In the genomic region with DNA sequence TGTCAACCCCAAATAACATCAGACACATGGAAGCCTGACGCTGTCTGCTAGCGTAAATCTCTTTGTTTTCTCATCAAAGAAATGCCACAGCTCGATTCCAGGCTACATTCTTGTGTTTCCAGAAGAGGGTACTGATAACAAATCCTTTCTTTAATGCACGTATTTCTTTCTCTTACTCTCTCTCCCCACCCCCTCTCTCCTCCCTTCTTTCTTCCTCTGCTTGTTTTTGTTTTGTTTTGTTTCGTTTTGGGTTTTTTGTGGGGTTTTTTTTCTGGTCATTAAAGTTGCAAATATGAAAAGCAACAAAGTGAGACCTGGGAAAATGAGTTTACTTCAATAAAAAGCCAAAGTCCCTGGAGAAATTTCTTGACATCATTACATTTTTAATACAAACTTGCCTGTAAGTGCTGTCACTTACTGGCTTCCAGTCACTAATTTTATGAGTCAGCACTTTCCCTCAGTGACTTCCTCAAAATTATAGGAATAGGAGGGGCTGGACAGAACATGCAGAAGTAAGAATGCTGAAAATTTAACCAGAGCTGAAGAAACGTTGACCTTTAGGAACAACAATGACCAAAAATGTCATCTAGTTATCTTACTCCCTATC, we compare ENCODE assay signal across 8 cellular contexts.
DNase-seq lines count a peak whose midpoint lies in the region; ATAC-seq lines count a peak whose summit lies in the region.

No MANE protein-coding gene starts in this region.

- peak in 5 of 6 experiments; percentile 7 to 59 (median 50) for DNase-seq in stimulated activated naive CD4-positive, alpha-beta T cell (lab: John Stamatoyannopoulos, UW)
- DNase-seq in stimulated activated naive CD4-positive, alpha-beta T cell treated with Interleukin-2 at 50 U/mL for 16 hours (lab: John Stamatoyannopoulos, UW), result no peak
- DNase-seq in fibroblast of gingiva (ENCODE audit: low read depth) (peak; percentile 72), neuronal stem cell (ENCODE audit: low spot score) (no peak)

- peak overlapping the region; percentile 62 for H2AFZ ChIP-seq in neuronal stem cell (ENCODE audit: low read length)

- H2BK5ac ChIP-seq in neuronal stem cell (ENCODE audit: low read length), result no peak overlapping the region

- peak overlapping the region; percentile 16 for H3K27ac Mint-ChIP-seq in T-helper 1 cell treated with Interleukin-12 subunit alpha and Interleukin-12 subunit beta and Interleukin-4 antibody, amounts not matched to agents 30 μg/mL and 1 μg/mL, for 36 hours

- H2BK15ac ChIP-seq in neuronal stem cell (ENCODE audit: low read length), result no peak overlapping the region

- H3K79me1 ChIP-seq in neuronal stem cell (ENCODE audit: low read depth, low read length), result no peaks in the 10 kb centered on the region

- H3K4me1 ChIP-seq in neuronal stem cell (ENCODE audit: control insufficient read depth in 2 of 2, insufficient read depth in 1 of 2, low read depth in 1 of 2, low read length in 2 of 2), result peaks cover 0 to 1% of the 10 kb centered on the region in 2 donors

- H2AK5ac ChIP-seq in neuronal stem cell (ENCODE audit: low read depth, low read length), result no peak overlapping the region

- no peak overlapping the region for H3K4ac ChIP-seq in neuronal stem cell (ENCODE audit: low read length)

- peak; percentile 44 for ATAC-seq in HG03175 (IDR thresholded peaks at IDR 0.05; ENCODE audit: unreplicated experiment)
- no peak for ATAC-seq in HG03159 (IDR thresholded peaks at IDR 0.05; ENCODE audit: unreplicated experiment)
- ATAC-seq in HG03460 (IDR thresholded peaks at IDR 0.05; ENCODE audit: unreplicated experiment), result no peak

- H2BK120ac ChIP-seq in neuronal stem cell (ENCODE audit: low read depth, low read length), result no peak overlapping the region

- H3K23ac ChIP-seq in neuronal stem cell (ENCODE audit: low read depth, low read length, poor library complexity), result no peak overlapping the region

- H3K27me3 Mint-ChIP-seq in T-helper 1 cell treated with Interleukin-12 subunit alpha and Interleukin-12 subunit beta and Interleukin-4 antibody, amounts not matched to agents 30 μg/mL and 1 μg/mL, for 36 hours (ENCODE audit: low read depth), result peaks cover 30% of the 10 kb centered on the region

- no peak overlapping the region for H3K14ac ChIP-seq in neuronal stem cell (ENCODE audit: low read length)

- peaks cover 41% of the 10 kb centered on the region for H3K4me1 Mint-ChIP-seq in T-helper 1 cell treated with Interleukin-12 subunit alpha and Interleukin-12 subunit beta and Interleukin-4 antibody, amounts not matched to agents 30 μg/mL and 1 μg/mL, for 36 hours (ENCODE audit: low read depth)

- no peak overlapping the region for H4K91ac ChIP-seq in neuronal stem cell (ENCODE audit: low read depth, low read length, poor library complexity)

- no peak overlapping the region for H3K4me2 ChIP-seq in neuronal stem cell (ENCODE audit: insufficient read depth, low read length, poor library complexity, severe bottlenecking)

- no peaks in the 10 kb centered on the region for H3K36me3 ChIP-seq in neuronal stem cell (replicated peaks in 1 of 2; ENCODE audit: control insufficient read depth in 2 of 2, insufficient read depth in 2 of 2, low read length in 2 of 2)

- no peak overlapping the region for H3K9ac ChIP-seq in neuronal stem cell (ENCODE audit: low read depth, low read length, poor library complexity)

- H3K27ac ChIP-seq in neuronal stem cell (replicated peaks; ENCODE audit: low read length), result no peak overlapping the region

- WGBS in neuronal stem cell (ENCODE audit: extremely low coverage in 2 of 2, insufficient read length in 2 of 2, insufficient replicate concordance in 1 of 2), 2 donors, result no CpG with 5 or more reads among the region's 6 CpGs

- no peaks in the 10 kb centered on the region for H3K9me3 ChIP-seq in neuronal stem cell (replicated peaks in 1 of 2; ENCODE audit: control insufficient read depth in 2 of 2, insufficient read depth in 1 of 2, low read depth in 1 of 2, low read length in 2 of 2)

- H2BK12ac ChIP-seq in neuronal stem cell (ENCODE audit: low read length), result no peak overlapping the region

- H3K27me3 ChIP-seq in neuronal stem cell (ENCODE audit: control insufficient read depth in 3 of 3, insufficient read depth in 3 of 3, low read depth in 1 of 3, low read length in 3 of 3), result no peaks in the 10 kb centered on the region

- no peak overlapping the region for H3K18ac ChIP-seq in neuronal stem cell (ENCODE audit: low read length)

- H3K36me3 Mint-ChIP-seq in T-helper 1 cell treated with Interleukin-12 subunit alpha and Interleukin-12 subunit beta and Interleukin-4 antibody, amounts not matched to agents 30 μg/mL and 1 μg/mL, for 36 hours (ENCODE audit: low read depth), result no peaks in the 10 kb centered on the region

- no peak overlapping the region for H4K8ac ChIP-seq in neuronal stem cell (ENCODE audit: low read depth, low read length)

- peak overlapping the region; percentile 56 for H3K4me3 Mint-ChIP-seq in T-helper 1 cell treated with Interleukin-12 subunit alpha and Interleukin-12 subunit beta and Interleukin-4 antibody, amounts not matched to agents 30 μg/mL and 1 μg/mL, for 36 hours

- H3K4me3 ChIP-seq in neuronal stem cell (ENCODE audit: low read length in 2 of 2), result no peak overlapping the region

- no peaks in the 10 kb centered on the region for H3K9me3 Mint-ChIP-seq in T-helper 1 cell treated with Interleukin-12 subunit alpha and Interleukin-12 subunit beta and Interleukin-4 antibody, amounts not matched to agents 30 μg/mL and 1 μg/mL, for 36 hours

Comparison
In these comparisons a context has a peak if more than half of its experiments do, and no peak if none do; other contexts are left out.
1. DNase-seq: peak in stimulated activated naive CD4-positive, alpha-beta T cell (5 of 6) and fibroblast of gingiva (single experiment); none in stimulated activated naive CD4-positive, alpha-beta T cell treated with Interleukin-2 at 50 U/mL for 16 hours (single experiment) and neuronal stem cell (single experiment).